ENCODE assay signal across 8 cellular contexts in the genomic region with DNA sequence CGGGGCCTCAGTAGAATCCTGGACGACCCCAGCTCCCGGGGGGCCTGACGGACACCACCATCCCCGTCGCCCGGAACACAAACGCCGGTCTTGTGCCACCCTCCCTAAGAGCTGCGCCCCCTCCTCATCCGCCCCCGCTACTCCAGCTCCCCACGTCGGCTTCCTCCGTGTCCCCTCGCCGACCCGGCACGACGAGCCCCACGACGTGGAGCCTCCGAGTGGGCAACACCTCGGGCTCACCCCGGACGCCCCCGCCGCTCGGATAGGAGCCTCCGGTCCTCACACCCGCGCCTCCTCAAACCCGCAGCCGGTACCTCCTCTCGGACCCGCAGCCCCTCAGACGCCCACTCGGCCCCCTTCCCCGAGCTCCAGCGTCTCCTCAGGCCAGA. TPM values are rescaled to one million over a fixed set of nuclear protein-coding genes. Genes with fewer than 3 reads are reported as not detected.
DNase-seq lines count a peak whose midpoint lies in the region; ATAC-seq, FAIRE-seq and TF ChIP-seq lines count a peak whose summit lies in the region.

No MANE protein-coding gene starts in this region.

- H2BK20ac ChIP-seq in H1 (ENCODE audit: low read length): no peak overlapping the region

- H4K8ac ChIP-seq in H1 (ENCODE audit: extremely low read depth, insufficient read depth, low read length): no peak overlapping the region; the same call in 1 of the 2 replicates

- H3K9me3 ChIP-seq in GM23248 (ENCODE audit: low read depth) (no peaks in the 10 kb centered on the region), SK-N-SH (no peaks in the 10 kb centered on the region), H1 (ENCODE audit: insufficient read depth in 2 of 2, low read depth in 1 of 2, low read length in 1 of 2) (no peaks in the 10 kb centered on the region)

- H2BK12ac ChIP-seq in H1 (ENCODE audit: low read depth, low read length): no peak overlapping the region

- CTCF ChIA-PET in SK-N-SH (lab: Yijun Ruan, JAX) (interaction anchor here (1.1 to 9.5 kb wide), 7 partner anchors 13 to 348 kb away, joined by 3 to 256 read pairs (median 9); no protein-coding TSS in a partner anchor), H1 (lab: Charles Lee; ENCODE audit: partially characterized antibody) (interaction anchor here (0.6 to 19.3 kb wide), 11 partner anchors 9 to 295 kb away, joined by 3 to 448 read pairs (median 4); a partner anchor contains a TSS)

- H3K27me3 ChIP-seq in GM23248 (replicated peaks; ENCODE audit: insufficient read depth): no peaks in the 10 kb centered on the region
- H3K27me3 ChIP-seq in SK-N-SH (ENCODE audit: insufficient read depth): no peaks in the 10 kb centered on the region
- H3K27me3 ChIP-seq in H1 (replicated peaks in 1 of 4; ENCODE audit: control insufficient read depth in 3 of 4, extremely low read depth in 1 of 4, insufficient read depth in 3 of 4, low read length in 3 of 4): no peaks in the 10 kb centered on the region; a peak in 1 of 7 replicates

- H2AFZ ChIP-seq in GM23248: peak overlapping the region; percentile 50; the same call in 1 of the 2 replicates
- no peak overlapping the region for H2AFZ ChIP-seq in SK-N-SH (ENCODE audit: low read depth)
- H2AFZ ChIP-seq in H1 (ENCODE audit: low read length): no peak overlapping the region

- peak overlapping the region; percentile 7 for H3K56ac ChIP-seq in H1 (replicated peaks; ENCODE audit: insufficient read length, low read depth, low read length)

- H3K36me3 ChIP-seq in GM23248 (ENCODE audit: low read depth): no peaks in the 10 kb centered on the region
- no peaks in the 10 kb centered on the region for H3K36me3 ChIP-seq in SK-N-SH (replicated peaks in 1 of 2; ENCODE audit: control insufficient read depth in 1 of 2, insufficient read depth in 2 of 2, low read length in 1 of 2)
- H3K36me3 ChIP-seq in H1 (ENCODE audit: control insufficient read depth in 2 of 4, insufficient read depth in 4 of 4, low read length in 3 of 4): no peaks in the 10 kb centered on the region

- H3K4me1 Mint-ChIP-seq in natural killer cell treated with Interleukin-12 subunit alpha and Interleukin-12 subunit beta and Interleukin-15 and Interleukin-18, amount 100 ng/mL, for 72 hours (ENCODE audit: low read depth in 2 of 2): peaks cover 48 to 55% of the 10 kb centered on the region in 2 donors

- DNase-seq in AG09309 (ENCODE audit: low read depth) (no peak), GM23248 (no peak), SK-N-SH (no peak), H1 (ENCODE audit: low read depth in 1 of 2, low spot score in 2 of 2) (peak in 1 of 2 experiments; percentile 52), MV-4-11 (lab: John Stamatoyannopoulos, UW) (no peak), germinal center (ENCODE audit: low spot score) (no peak), NCI-H526 treated with DMSO at 0.1 percent for 48 hours (lab: John Stamatoyannopoulos, UW) (no peak)
- DNase-seq in natural killer cell treated with Interleukin-12 subunit alpha and Interleukin-12 subunit beta and Interleukin-15 and Interleukin-18, amount 100 ng/mL, for 72 hours (ENCODE audit: low spot score): peak; percentile 61

- H3K27me3 Mint-ChIP-seq in natural killer cell treated with Interleukin-12 subunit alpha and Interleukin-12 subunit beta and Interleukin-15 and Interleukin-18, amount 100 ng/mL, for 72 hours: peaks cover 13 to 14% of the 10 kb centered on the region in 2 donors

- H3K9me2 ChIP-seq in GM23248 (ENCODE audit: insufficient read depth) (no peaks in the 10 kb centered on the region), SK-N-SH (no peaks in the 10 kb centered on the region)

- H4K91ac ChIP-seq in H1 (replicated peaks; ENCODE audit: insufficient read length, low read length): no peak overlapping the region

- H3K27ac Mint-ChIP-seq in natural killer cell treated with Interleukin-12 subunit alpha and Interleukin-12 subunit beta and Interleukin-15 and Interleukin-18, amount 100 ng/mL, for 72 hours: peak overlapping the region; percentile 59 to 85

- peak overlapping the region; percentile 98 for H3K4me3 Mint-ChIP-seq in natural killer cell treated with Interleukin-12 subunit alpha and Interleukin-12 subunit beta and Interleukin-15 and Interleukin-18, amount 100 ng/mL, for 72 hours

- H3K4me2 ChIP-seq in GM23248 (ENCODE audit: unreplicated experiment) (peak overlapping the region; percentile 90), SK-N-SH (peak overlapping the region; percentile 77), H1 (ENCODE audit: insufficient read depth in 1 of 2, low read depth in 2 of 2, low read length in 2 of 2) (peak overlapping the region; percentile 78 to 95)

- peaks cover 52% of the 10 kb centered on the region for H3K79me2 ChIP-seq in GM23248 (ENCODE audit: insufficient read depth)
- peaks cover 52% of the 10 kb centered on the region for H3K79me2 ChIP-seq in SK-N-SH (ENCODE audit: insufficient read depth)
- H3K79me2 ChIP-seq in H1 (ENCODE audit: control insufficient read depth in 1 of 2, insufficient read depth in 2 of 2, low read length in 2 of 2): peaks cover 20 to 51% of the 10 kb centered on the region in 2 experiments

- H3K4me3 ChIP-seq in AG09309 (ENCODE audit: control insufficient read depth, low read depth, low read length): peak overlapping the region; percentile 97
- peak overlapping the region; percentile 82 for H3K4me3 ChIP-seq in GM23248
- peak overlapping the region; percentile 78 to 85 for H3K4me3 ChIP-seq in SK-N-SH (ENCODE audit: low read depth in 2 of 2, low read length in 1 of 2)
- peak overlapping the region; percentile 70 to 96 (median 87) for H3K4me3 ChIP-seq in H1 (ENCODE audit: extremely low read depth in 1 of 4, insufficient read depth in 2 of 4, low read depth in 3 of 4, low read length in 4 of 4)

- TF ChIP-seq EP300 in SK-N-SH (IDR thresholded peaks at IDR 0.05; ENCODE audit: borderline replicate concordance in 1 of 2, low read depth in 1 of 2, low read length in 1 of 2) (no peak), H1 (IDR thresholded peaks at IDR 0.05; ENCODE audit: borderline replicate concordance in 1 of 2, low read depth in 2 of 2, low read length in 2 of 2) (no peak)

- H3K23me2 ChIP-seq in H1 (ENCODE audit: low read depth, low read length): peaks cover 8% of the 10 kb centered on the region; the same call in 1 of the 2 replicates

- POLR2A ChIA-PET in SK-N-SH (lab: Yijun Ruan, JAX): interaction anchor here (0.8 kb wide), 1 partner anchor 52 kb away, joined by 3 read pairs; no protein-coding TSS in a partner anchor
- POLR2A ChIA-PET in H1 (lab: Charles Lee; ENCODE audit: partially characterized antibody): interaction anchor here (0.8 to 8.5 kb wide), 15 partner anchors 14 to 332 kb away, joined by 3 to 115 read pairs (median 3); a partner anchor contains a TSS

- H4K5ac ChIP-seq in H1 (ENCODE audit: insufficient read length, low read depth, low read length): no peak overlapping the region

- no peaks in the 10 kb centered on the region for H3K36me3 Mint-ChIP-seq in natural killer cell treated with Interleukin-12 subunit alpha and Interleukin-12 subunit beta and Interleukin-15 and Interleukin-18, amount 100 ng/mL, for 72 hours

- H3F3A ChIP-seq in GM23248 (ENCODE audit: insufficient read depth) (peaks cover 48% of the 10 kb centered on the region), SK-N-SH (replicated peaks; ENCODE audit: insufficient read depth) (peaks cover 23% of the 10 kb centered on the region)

- H4K20me1 ChIP-seq in GM23248 (ENCODE audit: insufficient read depth): peaks cover 23% of the 10 kb centered on the region; the same call in 1 of the 2 replicates
- peaks cover 42% of the 10 kb centered on the region for H4K20me1 ChIP-seq in SK-N-SH (ENCODE audit: insufficient read depth)
- H4K20me1 ChIP-seq in H1 (replicated peaks in 1 of 2; ENCODE audit: control insufficient read depth in 1 of 2, insufficient read depth in 2 of 2, low read length in 2 of 2): peaks cover 7 to 8% of the 10 kb centered on the region in 2 experiments

- TF ChIP-seq POLR2A in H1 (IDR thresholded peaks at IDR 0.05; ENCODE audit: control extremely low read depth in 1 of 2, low read depth in 2 of 2, low read length in 2 of 2): no peak

- FAIRE-seq in H1 (lab: Jason Lieb, UNC): no peak

- no peaks in the 10 kb centered on the region for H3K9me3 Mint-ChIP-seq in natural killer cell treated with Interleukin-12 subunit alpha and Interleukin-12 subunit beta and Interleukin-15 and Interleukin-18, amount 100 ng/mL, for 72 hours

- no peak overlapping the region for H3K14ac ChIP-seq in H1 (ENCODE audit: insufficient read length)

- H3K18ac ChIP-seq in H1 (ENCODE audit: extremely low read depth, low read length): no peak overlapping the region

- H3K23ac ChIP-seq in H1 (ENCODE audit: insufficient read length): no peak overlapping the region

- H3K4ac ChIP-seq in H1 (replicated peaks; ENCODE audit: insufficient read length, low read depth, low read length): no peak overlapping the region

- no peak overlapping the region for H2BK15ac ChIP-seq in H1 (ENCODE audit: low read length)

- H3K27ac ChIP-seq in GM23248: peak overlapping the region; percentile 66
- H3K27ac ChIP-seq in SK-N-SH (ENCODE audit: low read depth in 2 of 2, low read length in 1 of 2): peak overlapping the region; percentile 69 to 82
- H3K27ac ChIP-seq in H1 (ENCODE audit: low read depth, low read length): no peak overlapping the region

- TF ChIP-seq RAD21 in SK-N-SH (IDR thresholded peaks at IDR 0.05; ENCODE audit: low read length): no peak
- no peak for TF ChIP-seq RAD21 in H1 (IDR thresholded peaks at IDR 0.05 in 1 of 2, conservative IDR thresholded peaks at IDR 0.05 in 1 of 2; ENCODE audit: low read depth in 2 of 2, low read length in 2 of 2)

- H3K9ac ChIP-seq in GM23248 (peak overlapping the region; percentile 92), SK-N-SH (peak overlapping the region; percentile 81), H1 (replicated peaks in 1 of 4; ENCODE audit: extremely low read depth in 1 of 4, low read depth in 3 of 4, low read length in 3 of 4) (peak overlapping the region; percentile 60 to 96 (median 74))

- H2BK5ac ChIP-seq in H1 (ENCODE audit: low read depth, low read length): no peak overlapping the region

- H2BK120ac ChIP-seq in H1 (replicated peaks; ENCODE audit: low read depth, low read length): no peak overlapping the region

- peak; percentile 0 to 25 for ATAC-seq in natural killer cell treated with Interleukin-12 subunit alpha and Interleukin-12 subunit beta and Interleukin-15 and Interleukin-18, amount 100 ng/mL, for 72 hours

- no peak for TF ChIP-seq CTCF in AG09309 (IDR thresholded peaks at IDR 0.05; ENCODE audit: control insufficient read depth, insufficient read depth, low read depth, low read length, missing control alignments)
- no peak for TF ChIP-seq CTCF in SK-N-SH (IDR thresholded peaks at IDR 0.05)
- no peak for TF ChIP-seq CTCF in H1 (IDR thresholded peaks at IDR 0.05; ENCODE audit: control extremely low read depth in 1 of 3, insufficient read depth in 1 of 3, low read depth in 1 of 3, low read length in 3 of 3)

- H2AK5ac ChIP-seq in H1 (ENCODE audit: low read depth, low read length): no peak overlapping the region

- peaks cover 57% of the 10 kb centered on the region for H3K4me1 ChIP-seq in GM23248 (ENCODE audit: insufficient read depth)
- H3K4me1 ChIP-seq in SK-N-SH (ENCODE audit: control insufficient read depth in 1 of 2, insufficient read depth in 2 of 2, low read depth in 1 of 2, low read length in 1 of 2): peaks cover 28 to 36% of the 10 kb centered on the region in 2 experiments
- peaks cover 0 to 16% (median 7%) of the 10 kb centered on the region in 4 experiments; a peak in 4 of 7 replicates for H3K4me1 ChIP-seq in H1 (replicated peaks in 1 of 4; ENCODE audit: control insufficient read depth in 3 of 4, insufficient read depth in 4 of 4, low read length in 3 of 4)

- no peaks in the 10 kb centered on the region for H3K79me1 ChIP-seq in H1 (ENCODE audit: low read depth, low read length)

- 0 to 1% methylated on average over 6 to 39 of the region's 40 CpGs for WGBS in GM23248 (ENCODE audit: low coverage in 1 of 2, low lambda C conversion rate in 2 of 2, missing lambda C conversion rate in 2 of 2), 2 experiments
- WGBS in SK-N-SH (ENCODE audit: low lambda C conversion rate): 0% methylated on average over 16 of the region's 40 CpGs
- 0% methylated on average over 8 of the region's 40 CpGs; no CpG with 5 or more reads in 1 of the 2 experiments for WGBS in H1 (ENCODE audit: extremely low coverage in 1 of 2, insufficient coverage in 1 of 2, insufficient read length in 1 of 2, insufficient replicate concordance in 2 of 2, low coverage in 1 of 2, low lambda C conversion rate in 2 of 2, missing lambda C conversion rate in 1 of 2), 2 experiments

- in situ Hi-C loops in GM23248 (cut with MboI): no loop called here

RNA-seq across cellular contexts. Expression of a gene that starts 0.5 kb away (rescaled TPM):
- 183 and 272 TPM in 2 replicates for total RNA-seq in GM23248 (2014; rRNA removed; shearing (Covaris generic))
- polyA plus RNA-seq in GM23248 (2016; fragmentation: Nextera tagmentation; extraction: Ambion mirVana) (128 and 136 TPM in 2 replicates), SK-N-SH (2012; rRNA removed) (177 and 183 TPM in 2 replicates), H1 (2011; rRNA removed) (59.7 and 67.0 TPM in 2 replicates)
- polyA plus RNA-seq in SK-N-SH (2012; cell fraction: cytosol; rRNA removed): 147 and 202 TPM in 2 replicates
- polyA plus RNA-seq in SK-N-SH (2012; cell fraction: nucleus; rRNA removed): 93.4 and 161 TPM in 2 replicates
- 113 TPM in 2 replicates for total RNA-seq in H1 (2021; fragmentation: NEBNext Ultra II Directional; extraction: Animal tissue kit (Norgen Biotek cat#: 25700))
- polyA plus RNA-seq in H1 (2011; cell fraction: cytosol; rRNA removed): 82.1 TPM
- polyA plus RNA-seq in H1 (2011; cell fraction: nucleus; rRNA removed): 73.3 TPM
- 117 to 134 TPM (median 125 TPM) in 4 replicates for polyA plus RNA-seq in H1 (2012, experiment 1 of 2)
- 57.2 TPM for polyA plus RNA-seq in H1 (2012, experiment 2 of 2)
- polyA plus RNA-seq in H1 (2013, experiment 1 of 2): 148 TPM
- polyA plus RNA-seq in H1 (2013, experiment 2 of 2): 165 TPM
- 115 and 146 TPM in 2 replicates for polyA minus RNA-seq in H1 (2011; rRNA and poly(A)+ RNA removed)
- polyA minus RNA-seq in H1 (2011; cell fraction: cytosol; rRNA and poly(A)+ RNA removed): 50.1 TPM
- polyA minus RNA-seq in H1 (2011; cell fraction: nucleus; rRNA and poly(A)+ RNA removed): 81.5 TPM
- 10 to 100 TPM; 57.7 to 66.2 TPM for total RNA-seq in natural killer cell treated with Interleukin-12 subunit alpha and Interleukin-12 subunit beta and Interleukin-15 and Interleukin-18, amount 100 ng/mL, for 72 hours

RNA-seq across cellular contexts. Expression of a gene that starts 51.5 kb away (rescaled TPM):
- total RNA-seq in GM23248 (2014; rRNA removed; shearing (Covaris generic)): 94.6 and 102 TPM in 2 replicates
- 104 TPM in 2 replicates for polyA plus RNA-seq in GM23248 (2016; fragmentation: Nextera tagmentation; extraction: Ambion mirVana)
- 60.1 and 86.2 TPM in 2 replicates for polyA plus RNA-seq in SK-N-SH (2012; rRNA removed)
- polyA plus RNA-seq in SK-N-SH (2012; cell fraction: cytosol; rRNA removed): 45.2 and 67.1 TPM in 2 replicates
- polyA plus RNA-seq in SK-N-SH (2012; cell fraction: nucleus; rRNA removed): 81.1 and 82.1 TPM in 2 replicates
- 152 and 156 TPM in 2 replicates for total RNA-seq in H1 (2021; fragmentation: NEBNext Ultra II Directional; extraction: Animal tissue kit (Norgen Biotek cat#: 25700))
- 158 and 190 TPM in 2 replicates for polyA plus RNA-seq in H1 (2011; rRNA removed)
- 79.5 TPM for polyA plus RNA-seq in H1 (2011; cell fraction: cytosol; rRNA removed)
- polyA plus RNA-seq in H1 (2011; cell fraction: nucleus; rRNA removed): 197 TPM
- 143 to 200 TPM (median 177 TPM) in 4 replicates for polyA plus RNA-seq in H1 (2012, experiment 1 of 2)
- polyA plus RNA-seq in H1 (2012, experiment 2 of 2): 186 TPM
- polyA plus RNA-seq in H1 (2013, experiment 1 of 2): 290 TPM
- polyA plus RNA-seq in H1 (2013, experiment 2 of 2): 333 TPM
- 116 and 197 TPM in 2 replicates for polyA minus RNA-seq in H1 (2011; rRNA and poly(A)+ RNA removed)
- 102 TPM for polyA minus RNA-seq in H1 (2011; cell fraction: cytosol; rRNA and poly(A)+ RNA removed)
- polyA minus RNA-seq in H1 (2011; cell fraction: nucleus; rRNA and poly(A)+ RNA removed): 79.9 TPM
- 1 to 10 TPM in 1 of 2 donors, under 1 TPM in 1; 0.90 to 2.0 TPM for total RNA-seq in natural killer cell treated with Interleukin-12 subunit alpha and Interleukin-12 subunit beta and Interleukin-15 and Interleukin-18, amount 100 ng/mL, for 72 hours

Comparison
In these comparisons a context has a peak if more than half of its experiments do, and no peak if none do; other contexts are left out.
1. RNA of a gene that starts 51.5 kb away (total RNA-seq): 152 to 156 TPM in H1 and 94.6 to 102 TPM in GM23248; 0.90 to 2.0 TPM in natural killer cell treated with Interleukin-12 subunit alpha and Interleukin-12 subunit beta and Interleukin-15 and Interleukin-18, amount 100 ng/mL, for 72 hours; every median in the first group is over 10 times any median in the second.
2. Peak in every context shown above with its lines, with median percentiles within 50 percentile points of each other: H3K4me3 ChIP-seq, H3K4me2 ChIP-seq and H3K9ac ChIP-seq.